9 cellular contexts compared by ENCODE assay signal in the genomic region with DNA sequence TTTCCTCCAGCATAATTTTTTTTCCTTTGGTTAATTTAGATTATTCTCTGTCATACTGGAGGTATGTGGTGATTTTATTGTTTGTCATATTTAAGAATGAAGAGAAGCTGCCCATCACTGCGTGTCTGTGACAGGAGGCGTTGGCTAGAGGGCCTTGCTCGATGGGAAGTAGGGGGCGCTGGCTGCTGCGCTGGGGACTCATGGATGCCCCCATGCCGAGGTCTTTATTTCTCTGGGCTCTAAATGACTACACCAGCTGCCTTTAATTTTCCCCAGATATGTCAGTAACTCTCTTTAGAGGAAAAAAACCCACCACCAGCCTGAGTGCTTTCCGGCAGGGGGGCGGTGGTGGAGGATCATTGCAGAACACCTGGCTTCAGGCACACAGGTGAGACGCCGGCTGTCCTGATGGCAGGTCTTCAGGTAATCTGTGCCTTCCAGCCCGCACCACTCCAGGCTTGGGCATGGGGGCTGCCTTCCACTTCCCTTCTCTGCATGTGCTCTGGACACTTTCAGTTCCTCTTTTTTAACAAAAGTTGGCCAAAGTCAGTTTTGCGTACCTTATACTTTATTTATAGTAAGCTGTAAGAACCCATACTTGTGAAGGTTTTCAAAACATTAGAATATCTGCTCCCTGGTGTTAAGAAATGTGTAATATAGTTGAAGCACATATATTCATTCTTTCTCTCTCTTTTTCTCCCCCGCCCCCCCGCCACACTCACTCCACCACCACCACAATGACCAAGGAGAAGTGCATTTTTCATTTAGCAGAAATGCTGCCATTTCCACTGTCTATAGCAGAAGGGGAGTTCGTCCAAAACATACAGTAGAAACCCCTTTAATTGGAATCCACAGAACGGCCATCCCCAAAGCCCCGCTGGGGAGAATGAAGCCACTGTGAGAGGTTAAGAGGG.
DNase-seq lines count a peak whose midpoint lies in the region; ATAC-seq and TF ChIP-seq lines count a peak whose summit lies in the region.
"Had no signal": no experiment of that assay in that cellular context is flagged by ENCODE, and none has a peak within 500 bp of the region (broad histone marks: within the 10 kb centered on the region; RNA-seq: fewer than 3 reads in every experiment).

No MANE protein-coding gene starts in this region.

- H4K20me1 ChIP-seq in OCI-LY1 (ENCODE audit: insufficient read depth, low read length): no peaks in the 10 kb centered on the region

- no peak overlapping the region for H2AFZ ChIP-seq in OCI-LY1 (ENCODE audit: low read length)

- H3K4me3 ChIP-seq in OCI-LY1 (ENCODE audit: low read depth, low read length, poor library complexity, severe bottlenecking) (peak overlapping the region; percentile 79), thymus (ENCODE audit: low read length) (peak overlapping the region; percentile 25)

- peaks cover 12% of the 10 kb centered on the region for H3F3A ChIP-seq in OCI-LY1 (ENCODE audit: insufficient read depth, low read length)

- peak; percentile 30 to 54 for ATAC-seq in left cardiac atrium
- no peak for ATAC-seq in Right ventricle myocardium inferior
- ATAC-seq in HG02852 (IDR thresholded peaks at IDR 0.05; ENCODE audit: unreplicated experiment): peak; percentile 71

- peaks cover 74% of the 10 kb centered on the region for H3K4me1 ChIP-seq in OCI-LY1 (ENCODE audit: insufficient read depth, low read length, severe bottlenecking)
- H3K4me1 ChIP-seq in thymus (ENCODE audit: control insufficient read depth, insufficient read depth, low read length): peaks cover 36% of the 10 kb centered on the region

- H3K79me2 ChIP-seq in OCI-LY1 (ENCODE audit: insufficient read depth, low read length): peaks cover 29% of the 10 kb centered on the region

- TF ChIP-seq CTCF in OCI-LY1 (IDR thresholded peaks at IDR 0.05; ENCODE audit: low read length): peak; percentile 64

- peak overlapping the region; percentile 71 for H3K9ac ChIP-seq in OCI-LY1 (ENCODE audit: low read length)

- WGBS in thymus: 23% methylated on average over 17 of the region's 17 CpGs

- H3K27me3 ChIP-seq in OCI-LY1 (ENCODE audit: insufficient read depth, low read length) (no peaks in the 10 kb centered on the region), thymus (ENCODE audit: control insufficient read depth, insufficient read depth) (no peaks in the 10 kb centered on the region)

- intact Hi-C loops in left cardiac atrium (cut with DNase I) (no loop called here), Right ventricle myocardium inferior (cut with DNase I) (no loop called here)

- H3K9me2 ChIP-seq in OCI-LY1 (ENCODE audit: low read depth, low read length): no peaks in the 10 kb centered on the region

- no peak for DNase-seq in left cardiac atrium
- DNase-seq in Right ventricle myocardium inferior (ENCODE audit: missing footprints): no peak
- DNase-seq in dedifferentiated amniotic fluid mesenchymal stem cell (ENCODE audit: extremely low spot score): no peak
- no peak for DNase-seq in islet precursor cell
- DNase-seq in AG20443 (ENCODE audit: low spot score): no peak
- DNase-seq: NCI-H2081 treated with DMSO at 0.1 percent for 48 hours had no signal

- no peaks in the 10 kb centered on the region for H3K9me3 ChIP-seq in OCI-LY1 (ENCODE audit: low read length)
- no peaks in the 10 kb centered on the region for H3K9me3 ChIP-seq in thymus (ENCODE audit: control insufficient read depth)

- peak overlapping the region; percentile 98 for H3K27ac ChIP-seq in OCI-LY1 (ENCODE audit: low read depth, low read length, poor library complexity, severe bottlenecking)
- H3K27ac ChIP-seq in thymus (ENCODE audit: low read depth): peak overlapping the region; percentile 90

- H3K36me3 ChIP-seq in OCI-LY1 (ENCODE audit: insufficient read depth, low read length): peaks cover 84% of the 10 kb centered on the region
- H3K36me3 ChIP-seq in thymus (ENCODE audit: control insufficient read depth, insufficient read depth): no peaks in the 10 kb centered on the region

- peak overlapping the region; percentile 74 for H3K4me2 ChIP-seq in OCI-LY1 (ENCODE audit: low read length)
